Comparison of ENCODE assay signal across 7 cellular contexts in the genomic region with DNA sequence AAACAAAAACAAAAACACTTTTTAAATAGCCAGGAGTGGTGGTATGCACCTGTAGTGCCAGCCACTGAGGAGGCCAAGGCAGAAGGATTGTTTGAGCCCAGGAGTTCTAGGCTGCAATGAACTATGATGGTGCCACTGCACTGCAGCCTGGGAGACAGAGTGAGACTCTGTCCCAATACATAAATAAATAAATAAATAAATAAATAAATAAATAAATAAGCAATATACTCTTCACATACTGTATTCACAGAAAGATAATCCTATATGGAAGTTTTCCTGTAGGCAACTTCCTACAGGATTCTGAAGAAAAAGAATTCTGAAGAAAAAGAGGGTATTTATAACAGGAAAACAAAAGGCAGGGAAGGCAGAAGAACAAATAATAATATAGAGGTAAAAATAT.
"Had no signal": no experiment of that assay in that cellular context is flagged by ENCODE, and none has a peak within 500 bp of the region (broad histone marks: within the 10 kb centered on the region; RNA-seq: fewer than 3 reads in every experiment).

No MANE protein-coding gene starts in this region.

- H3K27ac ChIP-seq: HL-60 had no signal

- DNase-seq: IMR-90, KBM-7, KG1 had no signal

- H3K4me3 ChIP-seq: K562 had no signal

- FAIRE-seq: HepG2, HTR-8/SVneo, K562 had no signal

- ATAC-seq: HepG2, K562 had no signal
